ENCODE assay signal across 8 cellular contexts in the genomic region with DNA sequence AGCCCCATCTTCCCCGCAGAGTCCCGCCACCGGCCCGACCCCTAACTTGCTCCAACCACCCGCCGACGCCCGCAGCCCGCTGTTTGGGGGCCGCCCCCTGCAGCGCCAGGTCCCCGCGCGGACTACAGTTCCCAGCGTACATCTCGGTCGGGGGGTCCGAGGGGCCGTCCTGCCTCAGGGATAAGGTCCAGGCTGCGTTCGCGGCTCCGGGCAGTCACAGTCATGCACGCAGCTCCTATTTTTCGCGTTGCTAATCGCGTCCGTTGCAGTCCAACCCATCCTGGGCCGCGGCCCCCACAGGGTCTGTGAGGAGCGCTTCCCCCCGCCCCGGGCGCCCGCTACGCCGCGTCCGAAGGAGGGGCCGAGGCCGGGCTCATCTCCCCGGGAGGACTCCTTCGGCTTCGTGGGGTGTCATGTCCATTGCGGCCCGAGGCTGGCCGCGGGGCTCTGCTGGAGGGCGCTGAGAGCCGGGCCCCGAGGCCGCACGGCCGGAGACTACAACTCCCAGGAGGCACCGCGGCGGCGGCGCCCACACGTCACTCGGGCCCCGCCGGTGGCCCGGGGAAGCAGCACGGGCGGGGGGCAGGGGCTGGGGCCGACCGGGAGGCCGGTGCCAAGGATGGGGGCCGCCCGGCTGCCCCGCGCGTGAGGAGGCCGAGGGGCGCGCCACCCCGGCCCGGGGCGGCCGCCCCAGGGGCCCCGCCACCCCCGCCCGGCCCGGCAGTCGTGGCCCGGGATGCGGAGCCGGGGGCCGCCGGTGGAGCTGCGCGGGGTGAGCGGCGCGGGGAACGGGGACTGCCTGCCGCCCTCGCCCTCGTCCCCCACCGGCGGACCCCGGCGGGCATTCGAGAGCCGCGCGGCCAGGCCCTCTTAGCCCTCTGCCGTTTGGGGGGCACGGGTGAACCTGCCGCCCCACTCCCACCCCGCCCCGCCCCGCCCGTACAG. TPM values are rescaled to one million over a fixed set of nuclear protein-coding genes. Genes with fewer than 3 reads are reported as not detected.
DNase-seq lines count a peak whose midpoint lies in the region; ATAC-seq and TF ChIP-seq lines count a peak whose summit lies in the region.

MAP3K10 (plus strand) TSS at position 536 of the 945 bp plus-strand sequence. CDS start 606 bp downstream, outside the sequence.

- DNase-seq in AG10803 (ENCODE audit: low read depth) (peak; percentile 73), NCI-H82 (lab: John Stamatoyannopoulos, UW) (peak; percentile 69), mesenchymal stem cell (peak; percentile 70)
- peak; percentile 89 for DNase-seq in activated CD8-positive, alpha-beta memory T cell treated with anti-CD3 and anti-CD28 coated beads for 24 hours
- peak; percentile 41 to 61 (median 58) for DNase-seq in effector memory CD4-positive, alpha-beta T cell
- peak; percentile 63 for DNase-seq in stimulated activated CD8-positive, alpha-beta memory T cell treated with anti-CD3 and anti-CD28 coated beads, Interleukin-12 subunit alpha, Interleukin-12 subunit beta, amount 100 ng/mL, for 4 hours (ENCODE audit: low read depth)

- H3K27ac ChIP-seq in effector memory CD4-positive, alpha-beta T cell (ENCODE audit: insufficient read depth, low read length, poor library complexity, severe bottlenecking): peak within 1 kb of the TSS; percentile 89
- peak within 1 kb of the TSS; percentile 80 for H3K27ac ChIP-seq in mesenchymal stem cell (ENCODE audit: low read length, poor library complexity, severe bottlenecking)

- H3K18ac ChIP-seq in mesenchymal stem cell (ENCODE audit: low read depth in 1 of 2, low read length in 2 of 2): peak within 1 kb of the TSS; percentile 91 to 96

- peak within 1 kb of the TSS; percentile 96 for H3K9ac ChIP-seq in mesenchymal stem cell (ENCODE audit: low read length)

- ATAC-seq in GM19035 (IDR thresholded peaks at IDR 0.05; ENCODE audit: unreplicated experiment): peak; percentile 81
- peak; percentile 84 for ATAC-seq in HG03280 (IDR thresholded peaks at IDR 0.05; ENCODE audit: unreplicated experiment)

- peak within 1 kb of the TSS; percentile 76 for H4K91ac ChIP-seq in mesenchymal stem cell (ENCODE audit: low read length)

- H2AK5ac ChIP-seq in mesenchymal stem cell (ENCODE audit: low read length, severe bottlenecking): no peak within 1 kb of the TSS

- peaks cover 8% of the 10 kb centered on the region for H3K79me1 ChIP-seq in mesenchymal stem cell (replicated peaks; ENCODE audit: low read length, poor library complexity, severe bottlenecking)

- H3K23ac ChIP-seq in mesenchymal stem cell (ENCODE audit: low read length in 2 of 2): peak within 1 kb of the TSS in 1 of 2 experiments; percentile 86

- H3K4me3 ChIP-seq in AG10803 (ENCODE audit: low read length) (peak within 1 kb of the TSS; percentile 83), mesenchymal stem cell (ENCODE audit: insufficient read depth in 1 of 2, low read depth in 1 of 2, low read length in 2 of 2) (peak within 1 kb of the TSS; percentile 74 to 88)
- peak within 1 kb of the TSS; percentile 99 for H3K4me3 ChIP-seq in effector memory CD4-positive, alpha-beta T cell (ENCODE audit: insufficient read depth, low read depth, low read length, poor library complexity, severe bottlenecking)

- WGBS in mesenchymal stem cell: under 1% methylated on average over 50 of the region's 116 CpGs

- H3K4ac ChIP-seq in mesenchymal stem cell (ENCODE audit: low read depth in 1 of 2, low read length in 2 of 2): peak within 1 kb of the TSS; percentile 93 to 96

- TF ChIP-seq CTCF in AG10803 (conservative IDR thresholded peaks at IDR 0.05; ENCODE audit: low read length): no peak

- no peaks in the 10 kb centered on the region for H3K36me3 ChIP-seq in effector memory CD4-positive, alpha-beta T cell (ENCODE audit: control insufficient read depth, insufficient read depth, low read length)
- H3K36me3 ChIP-seq in mesenchymal stem cell (ENCODE audit: control insufficient read depth in 1 of 2, insufficient read depth in 2 of 2, low read depth in 1 of 2, low read length in 2 of 2): no peaks in the 10 kb centered on the region

- peak within 1 kb of the TSS; percentile 27 to 35 for H2BK12ac ChIP-seq in mesenchymal stem cell (ENCODE audit: low read length in 2 of 2)

- H2BK5ac ChIP-seq in mesenchymal stem cell (ENCODE audit: low read depth, low read length, poor library complexity, severe bottlenecking): peak within 1 kb of the TSS; percentile 86

- H4K8ac ChIP-seq in mesenchymal stem cell (ENCODE audit: low read length): peak within 1 kb of the TSS; percentile 74

- H3K4me2 ChIP-seq in mesenchymal stem cell (ENCODE audit: low read length, poor library complexity, severe bottlenecking): peak within 1 kb of the TSS; percentile 97

- no peaks in the 10 kb centered on the region for H3K27me3 ChIP-seq in effector memory CD4-positive, alpha-beta T cell (replicated peaks; ENCODE audit: control insufficient read depth, insufficient read depth, low read length, poor library complexity, severe bottlenecking)
- H3K27me3 ChIP-seq in mesenchymal stem cell (ENCODE audit: control insufficient read depth in 1 of 2, insufficient read depth in 1 of 2, low read length in 2 of 2): no peaks in the 10 kb centered on the region

- peak within 1 kb of the TSS in 1 of 2 experiments; percentile 94 for H3K14ac ChIP-seq in mesenchymal stem cell (ENCODE audit: low read length in 2 of 2)

- H2BK15ac ChIP-seq in mesenchymal stem cell (ENCODE audit: low read depth, poor library complexity, severe bottlenecking): peak within 1 kb of the TSS; percentile 96

- H2AFZ ChIP-seq in mesenchymal stem cell (ENCODE audit: low read depth, low read length): peak within 1 kb of the TSS; percentile 99

- H3K9me3 ChIP-seq in effector memory CD4-positive, alpha-beta T cell (ENCODE audit: control insufficient read depth, low read length): no peaks in the 10 kb centered on the region
- H3K9me3 ChIP-seq in mesenchymal stem cell (ENCODE audit: control insufficient read depth, low read length): no peaks in the 10 kb centered on the region

- peak within 1 kb of the TSS; percentile 84 for H2BK120ac ChIP-seq in mesenchymal stem cell (ENCODE audit: low read depth, low read length)

- H3K4me1 ChIP-seq in effector memory CD4-positive, alpha-beta T cell (ENCODE audit: control insufficient read depth, insufficient read depth, low read length, poor library complexity, severe bottlenecking): peaks cover 12% of the 10 kb centered on the region
- peaks cover 12% of the 10 kb centered on the region for H3K4me1 ChIP-seq in mesenchymal stem cell (ENCODE audit: control insufficient read depth, insufficient read depth, low read depth, low read length)

RNA-seq across cellular contexts. Expression of gene MAP3K10, which starts in this region (rescaled TPM):
- 5.2 TPM for polyA plus RNA-seq in mesenchymal stem cell (2013, experiment 1 of 2)
- 4.8 TPM for polyA plus RNA-seq in mesenchymal stem cell (2013, experiment 2 of 2)

Comparison
In these comparisons a context has a peak if more than half of its experiments do, and no peak if none do; other contexts are left out.
1. Peak in every context shown above with its lines: DNase-seq, ATAC-seq, H3K4me3 ChIP-seq and H3K27ac ChIP-seq.